In genomic region chr1:230366504-230366915, GRCh38 we compare ENCODE assay signal across 18 cellular contexts. TPM values are rescaled to one million over a fixed set of nuclear protein-coding genes. Genes with fewer than 3 reads are reported as not detected.
DNase-seq lines count a peak whose midpoint lies in the region; ATAC-seq and TF ChIP-seq lines count a peak whose summit lies in the region.
"Had no signal": no experiment of that assay in that cellular context is flagged by ENCODE, and none has a peak within 500 bp of the region (broad histone marks: within the 10 kb centered on the region; RNA-seq: fewer than 3 reads in every experiment).

No MANE protein-coding gene starts in this region.

- no peaks in the 10 kb centered on the region for H3K9me3 Mint-ChIP-seq in activated CD8-positive, alpha-beta memory T cell treated with anti-CD3 and anti-CD28 coated beads, Interleukin-2, amount 10 ng/mL, durations not matched to agents 7 days and 5 days (ENCODE audit: low read depth)

- H3K4me1 Mint-ChIP-seq in activated CD8-positive, alpha-beta memory T cell treated with anti-CD3 and anti-CD28 coated beads, Interleukin-2, amount 10 ng/mL, durations not matched to agents 7 days and 5 days = no peaks in the 10 kb centered on the region
- H3K4me1 Mint-ChIP-seq: IgD-negative memory B cell had no signal

- H3K9ac ChIP-seq in liver (ENCODE audit: low read depth in 1 of 2, low read length in 2 of 2) = no peak overlapping the region

- H3K4me3 Mint-ChIP-seq in activated CD8-positive, alpha-beta memory T cell treated with anti-CD3 and anti-CD28 coated beads, Interleukin-2, amount 10 ng/mL, durations not matched to agents 7 days and 5 days = no peak overlapping the region
- H3K4me3 Mint-ChIP-seq: IgD-negative memory B cell had no signal

- TF ChIP-seq RAD21 in liver (IDR thresholded peaks at IDR 0.05) = no peak

- no peak overlapping the region for H3K27ac Mint-ChIP-seq in activated CD8-positive, alpha-beta memory T cell treated with anti-CD3 and anti-CD28 coated beads, Interleukin-2, amount 10 ng/mL, durations not matched to agents 7 days and 5 days
- H3K27ac Mint-ChIP-seq: IgD-negative memory B cell had no signal

- intact Hi-C loops in right lobe of liver (cut with DNase I) = no loop called here

- no peaks in the 10 kb centered on the region for H3K27me3 Mint-ChIP-seq in activated CD8-positive, alpha-beta memory T cell treated with anti-CD3 and anti-CD28 coated beads, Interleukin-2, amount 10 ng/mL, durations not matched to agents 7 days and 5 days

- H3K4me1 ChIP-seq in liver (ENCODE audit: control insufficient read depth in 4 of 4, insufficient read depth in 4 of 4, low read length in 3 of 4) (peaks cover 0 to 3% (median 0%) of the 10 kb centered on the region in 4 donors), right lobe of liver (peaks cover 0 to 3% (median 0%) of the 10 kb centered on the region in 4 donors)

- no peaks in the 10 kb centered on the region for H3K36me3 Mint-ChIP-seq in activated CD8-positive, alpha-beta memory T cell treated with anti-CD3 and anti-CD28 coated beads, Interleukin-2, amount 10 ng/mL, durations not matched to agents 7 days and 5 days
- H3K36me3 Mint-ChIP-seq: IgD-negative memory B cell had no signal

- TF ChIP-seq POLR2A in right lobe of liver (IDR thresholded peaks at IDR 0.05) = no peak

- no peak overlapping the region for H3K27ac ChIP-seq in liver (ENCODE audit: low read depth in 1 of 2, low read length in 2 of 2)
- H3K27ac ChIP-seq in right lobe of liver = no peak overlapping the region
- H3K27ac ChIP-seq: C4-2B had no signal

- H3K27me3 ChIP-seq in liver (ENCODE audit: control insufficient read depth in 4 of 4, insufficient read depth in 4 of 4, low read length in 3 of 4) = no peaks in the 10 kb centered on the region
- no peaks in the 10 kb centered on the region for H3K27me3 ChIP-seq in right lobe of liver

- 85% methylated on average over 7 of the region's 7 CpGs for WGBS in liver
- WGBS in right lobe of liver (ENCODE audit: insufficient coverage, low coverage, low lambda C conversion rate, missing lambda C conversion rate) = 82% methylated on average over 6 of the region's 7 CpGs

- no peak for ATAC-seq in right lobe of liver
- ATAC-seq in HG02571 (IDR thresholded peaks at IDR 0.05; ENCODE audit: unreplicated experiment) = no peak
- ATAC-seq in activated CD8-positive, alpha-beta memory T cell treated with anti-CD3 and anti-CD28 coated beads, Interleukin-2, amount 10 ng/mL, durations not matched to agents 7 days and 5 days = no peak
- ATAC-seq in GM19324 (IDR thresholded peaks at IDR 0.05; ENCODE audit: low FRiP score, unreplicated experiment) = no peak
- ATAC-seq: Right ventricle myocardium inferior had no signal

- no peak overlapping the region for H3K4me3 ChIP-seq in liver (ENCODE audit: low read depth in 1 of 3, low read length in 3 of 3)
- H3K4me3 ChIP-seq in right lobe of liver = no peak overlapping the region

- no peak for TF ChIP-seq CTCF in liver (IDR thresholded peaks at IDR 0.05; ENCODE audit: low read depth, low read length, missing input control)
- no peak for TF ChIP-seq CTCF in right lobe of liver (IDR thresholded peaks at IDR 0.05)

- H3K36me3 ChIP-seq in liver (ENCODE audit: control insufficient read depth in 4 of 4, insufficient read depth in 3 of 4, low read depth in 1 of 4, low read length in 3 of 4) (no peaks in the 10 kb centered on the region), right lobe of liver (no peaks in the 10 kb centered on the region)

- DNase-seq in right lobe of liver (no peak), NCI-H524 treated with DMSO at 0.1 percent for 48 hours (lab: John Stamatoyannopoulos, UW) (peak; percentile 55), occipital lobe (lab: John Stamatoyannopoulos, UW) (peak; percentile 35)
- no peak for DNase-seq in activated CD8-positive, alpha-beta memory T cell treated with anti-CD3 and anti-CD28 coated beads, Interleukin-2, amount 10 ng/mL, durations not matched to agents 7 days and 5 days
- DNase-seq: AML-193, DMS79 treated with DMSO at 0.1 percent for 48 hours, GOT3, HCEC 1CT, NCI-H1436 treated with DMSO at 0.1 percent for 48 hours, NCI-H1930, NCI-H226, OCI-M1 had no signal

- CTCF ChIA-PET in activated CD8-positive, alpha-beta memory T cell treated with anti-CD3 and anti-CD28 coated beads, Interleukin-2, amount 10 ng/mL, durations not matched to agents 7 days and 5 days (lab: Charles Lee) = no interaction called here

- no peaks in the 10 kb centered on the region for H3K9me3 ChIP-seq in liver (ENCODE audit: control insufficient read depth in 4 of 4, low read length in 3 of 4)
- H3K9me3 ChIP-seq in right lobe of liver = no peaks in the 10 kb centered on the region

TF ChIP-seq in liver, 16 proteins besides CTCF, POLR2A, EP300 and RAD21:
- TF ChIP-seq ATF3 (IDR thresholded peaks at IDR 0.05) = no peak
- peak; percentile 33 for TF ChIP-seq REST (IDR thresholded peaks at IDR 0.05)
TF ChIP-seq in liver: peak in this region for 1.

RNA-seq across cellular contexts. Expression of gene PGBD5, which starts 59.6 kb away (rescaled TPM):
- total RNA-seq in liver (1 to 10 TPM; 2.3 to 3.2 TPM), right lobe of liver (1 to 10 TPM in 5 of 6 experiments, under 1 TPM in 1; 0.80 to 6.4 (median 2.4) TPM), occipital lobe (25.6 TPM)
- 1 to 10 TPM in 1 of 2 donors, under 1 TPM in 1; 0.88 to 5.4 TPM for polyA plus RNA-seq in liver
- not detected for total RNA-seq in activated CD8-positive, alpha-beta memory T cell treated with anti-CD3 and anti-CD28 coated beads, Interleukin-2, amount 10 ng/mL, durations not matched to agents 7 days and 5 days
- polyA plus RNA-seq: IgD-negative memory B cell had no signal

Comparison
In these comparisons a context has a peak if more than half of its experiments do, and no peak if none do; other contexts are left out.
1. DNase-seq: peak in NCI-H524 treated with DMSO at 0.1 percent for 48 hours (single experiment) and occipital lobe (single experiment); none in right lobe of liver (0 of 3) and activated CD8-positive, alpha-beta memory T cell treated with anti-CD3 and anti-CD28 coated beads, Interleukin-2, amount 10 ng/mL, durations not matched to agents 7 days and 5 days (single experiment).